Comparison of ENCODE assay signal across 10 cellular contexts in the genomic region with DNA sequence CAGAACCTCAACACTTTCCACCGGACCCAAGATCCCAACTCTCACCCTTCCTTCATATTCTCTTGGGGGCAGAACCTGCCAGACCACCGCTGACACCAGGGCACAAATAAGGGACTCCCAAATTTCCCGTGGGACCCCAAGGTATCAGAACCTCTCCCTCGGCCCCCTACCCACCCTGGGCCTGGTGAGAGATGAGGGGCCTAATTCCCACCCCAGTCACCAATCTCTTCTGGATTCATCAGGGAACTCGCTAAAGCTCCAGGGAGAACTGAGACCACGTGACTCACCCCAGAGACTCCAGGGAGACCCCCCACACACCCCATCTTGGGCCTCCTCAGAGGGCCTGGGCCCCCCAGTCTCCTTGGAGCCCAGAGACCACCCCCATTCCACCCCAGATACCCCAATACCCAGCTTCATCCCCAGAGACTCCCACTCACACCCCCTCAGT. TPM values are rescaled to one million over a fixed set of nuclear protein-coding genes. Genes with fewer than 3 reads are reported as not detected.
A peak's percentile ranks its signal among the peaks of the same experiment; 100 is the strongest.
DNase-seq lines count a peak whose midpoint lies in the region; ATAC-seq and TF ChIP-seq lines count a peak whose summit lies in the region.
"Had no signal": no experiment of that assay in that cellular context is flagged by ENCODE, and none has a peak within 500 bp of the region (broad histone marks: within the 10 kb centered on the region; RNA-seq: fewer than 3 reads in every experiment).

No MANE protein-coding gene starts in this region.

- DNase-seq in activated CD8-positive, alpha-beta memory T cell treated with anti-CD3 and anti-CD28 coated beads, Interleukin-2, amount 10 ng/mL, durations not matched to agents 7 days and 5 days = no peak
- DNase-seq in activated CD8-positive, alpha-beta memory T cell treated with anti-CD3 and anti-CD28 coated beads for 24 hours = no peak
- DNase-seq in effector memory CD8-positive, alpha-beta T cell = no peak
- DNase-seq in progenitor cell of endocrine pancreas (ENCODE audit: low spot score, unreplicated experiment) (no peak), GM19240 (ENCODE audit: insufficient read length, low spot score) (no peak), lower leg skin (ENCODE audit: low spot score in 2 of 2) (no peak)
- DNase-seq: AML-193, anterior cingulate cortex had no signal

- no peak for TF ChIP-seq POLR2A in lower leg skin (IDR thresholded peaks at IDR 0.05)

- H3K4me1 ChIP-seq in OCI-LY1 (ENCODE audit: insufficient read depth, low read length, severe bottlenecking) = peaks cover 30% of the 10 kb centered on the region

- H3K4me3 Mint-ChIP-seq in activated CD8-positive, alpha-beta memory T cell treated with anti-CD3 and anti-CD28 coated beads, Interleukin-2, amount 10 ng/mL, durations not matched to agents 7 days and 5 days = peak overlapping the region; percentile 84
- H3K4me3 Mint-ChIP-seq in effector memory CD8-positive, alpha-beta T cell = peak overlapping the region; percentile 79 to 80
- H3K4me3 Mint-ChIP-seq in progenitor cell of endocrine pancreas (ENCODE audit: low read depth) = peak overlapping the region; percentile 81

- no peaks in the 10 kb centered on the region for H3K9me3 ChIP-seq in OCI-LY1 (ENCODE audit: low read length)

- no peaks in the 10 kb centered on the region for H3K9me2 ChIP-seq in OCI-LY1 (ENCODE audit: low read depth, low read length)

- no peaks in the 10 kb centered on the region for H3K27me3 ChIP-seq in OCI-LY1 (ENCODE audit: insufficient read depth, low read length)

- H3K9me3 Mint-ChIP-seq in activated CD8-positive, alpha-beta memory T cell treated with anti-CD3 and anti-CD28 coated beads, Interleukin-2, amount 10 ng/mL, durations not matched to agents 7 days and 5 days (ENCODE audit: low read depth) = no peaks in the 10 kb centered on the region
- no peaks in the 10 kb centered on the region for H3K9me3 Mint-ChIP-seq in effector memory CD8-positive, alpha-beta T cell
- no peaks in the 10 kb centered on the region for H3K9me3 Mint-ChIP-seq in progenitor cell of endocrine pancreas (ENCODE audit: low read depth)

- peak overlapping the region; percentile 93 for H3K9ac ChIP-seq in OCI-LY1 (ENCODE audit: low read length)

- TF ChIP-seq CTCF in OCI-LY1 (IDR thresholded peaks at IDR 0.05; ENCODE audit: low read length) (no peak), progenitor cell of endocrine pancreas (IDR thresholded peaks at IDR 0.05; ENCODE audit: unreplicated experiment) (no peak), lower leg skin (IDR thresholded peaks at IDR 0.05) (no peak)

- peaks cover 23% of the 10 kb centered on the region for H3K4me1 Mint-ChIP-seq in activated CD8-positive, alpha-beta memory T cell treated with anti-CD3 and anti-CD28 coated beads, Interleukin-2, amount 10 ng/mL, durations not matched to agents 7 days and 5 days
- H3K4me1 Mint-ChIP-seq in effector memory CD8-positive, alpha-beta T cell (ENCODE audit: low read depth in 2 of 2) = peaks cover 10 to 14% of the 10 kb centered on the region in 2 donors
- H3K4me1 Mint-ChIP-seq in progenitor cell of endocrine pancreas (ENCODE audit: low read depth) = peaks cover 5% of the 10 kb centered on the region

- peaks cover 14% of the 10 kb centered on the region; the same call in 1 of the 2 replicates for H3K36me3 ChIP-seq in OCI-LY1 (ENCODE audit: insufficient read depth, low read length)

- peak overlapping the region; percentile 26 for H3K27ac Mint-ChIP-seq in activated CD8-positive, alpha-beta memory T cell treated with anti-CD3 and anti-CD28 coated beads, Interleukin-2, amount 10 ng/mL, durations not matched to agents 7 days and 5 days
- H3K27ac Mint-ChIP-seq in effector memory CD8-positive, alpha-beta T cell = peak overlapping the region; percentile 87 to 92
- H3K27ac Mint-ChIP-seq in progenitor cell of endocrine pancreas = peak overlapping the region; percentile 11

- 85 to 94% methylated on average over 6 of the region's 6 CpGs for WGBS in lower leg skin, 2 donors

- peak overlapping the region; percentile 81 for H3K4me2 ChIP-seq in OCI-LY1 (ENCODE audit: low read length)

- peak overlapping the region; percentile 82 for H3K4me3 ChIP-seq in OCI-LY1 (ENCODE audit: low read depth, low read length, poor library complexity, severe bottlenecking)
- H3K4me3 ChIP-seq in lower leg skin (ENCODE audit: low read depth, poor library complexity, severe bottlenecking) = no peak overlapping the region

- CTCF ChIA-PET in activated CD8-positive, alpha-beta memory T cell treated with anti-CD3 and anti-CD28 coated beads, Interleukin-2, amount 10 ng/mL, durations not matched to agents 7 days and 5 days (lab: Charles Lee) = interaction anchor here (0.5 to 1.4 kb wide), 3 partner anchors 153 to 194 kb away, joined by 3 to 4 read pairs (median 3); no protein-coding TSS in a partner anchor

- no peaks in the 10 kb centered on the region for H3F3A ChIP-seq in OCI-LY1 (ENCODE audit: insufficient read depth, low read length)

- no peak for ATAC-seq in activated CD8-positive, alpha-beta memory T cell treated with anti-CD3 and anti-CD28 coated beads, Interleukin-2, amount 10 ng/mL, durations not matched to agents 7 days and 5 days
- no peak for ATAC-seq in effector memory CD8-positive, alpha-beta T cell (replicated peaks)
- ATAC-seq in HG03039 (IDR thresholded peaks at IDR 0.05; ENCODE audit: unreplicated experiment) = no peak

- H2AFZ ChIP-seq in OCI-LY1 (ENCODE audit: low read length) = no peak overlapping the region

- H4K20me1 ChIP-seq in OCI-LY1 (ENCODE audit: insufficient read depth, low read length) = no peaks in the 10 kb centered on the region

- H3K36me3 Mint-ChIP-seq in activated CD8-positive, alpha-beta memory T cell treated with anti-CD3 and anti-CD28 coated beads, Interleukin-2, amount 10 ng/mL, durations not matched to agents 7 days and 5 days = peaks cover 10% of the 10 kb centered on the region
- peaks cover 14% of the 10 kb centered on the region for H3K36me3 Mint-ChIP-seq in effector memory CD8-positive, alpha-beta T cell (ENCODE audit: insufficient read depth)
- H3K36me3 Mint-ChIP-seq in progenitor cell of endocrine pancreas (ENCODE audit: insufficient read depth) = no peaks in the 10 kb centered on the region

- H3K79me2 ChIP-seq in OCI-LY1 (ENCODE audit: insufficient read depth, low read length) = peaks cover 45% of the 10 kb centered on the region

- peak overlapping the region; percentile 20 for H3K27ac ChIP-seq in OCI-LY1 (ENCODE audit: low read depth, low read length, poor library complexity, severe bottlenecking)

- H3K27me3 Mint-ChIP-seq in activated CD8-positive, alpha-beta memory T cell treated with anti-CD3 and anti-CD28 coated beads, Interleukin-2, amount 10 ng/mL, durations not matched to agents 7 days and 5 days = no peaks in the 10 kb centered on the region
- H3K27me3 Mint-ChIP-seq in effector memory CD8-positive, alpha-beta T cell = no peaks in the 10 kb centered on the region
- H3K27me3 Mint-ChIP-seq in progenitor cell of endocrine pancreas = no peaks in the 10 kb centered on the region

- intact Hi-C loops in lower leg skin (cut with DNase I; ENCODE audit: low total_unique reads) = no loop called here

RNA-seq across cellular contexts. Expression of a gene that starts 1.8 kb away (rescaled TPM):
- 100 to 1,000 TPM; 123 to 128 TPM for total RNA-seq in activated CD8-positive, alpha-beta memory T cell treated with anti-CD3 and anti-CD28 coated beads, Interleukin-2, amount 10 ng/mL, durations not matched to agents 7 days and 5 days
- total RNA-seq in progenitor cell of endocrine pancreas = 90.0 and 93.6 TPM in 2 replicates
- total RNA-seq in lower leg skin = 10 to 100 TPM; 14.4 to 41.8 (median 34.7) TPM

RNA-seq across cellular contexts. Expression of a gene that starts 20.9 kb away (rescaled TPM):
- 10 to 100 TPM; 63.4 to 79.4 TPM for total RNA-seq in activated CD8-positive, alpha-beta memory T cell treated with anti-CD3 and anti-CD28 coated beads, Interleukin-2, amount 10 ng/mL, durations not matched to agents 7 days and 5 days
- total RNA-seq in progenitor cell of endocrine pancreas = 4.9 and 5.1 TPM in 2 replicates
- 100 to 1,000 TPM in 2 of 4 donors, 10 to 100 TPM in 2; 74.0 to 205 (median 106) TPM for total RNA-seq in lower leg skin

RNA-seq across cellular contexts. Expression of a gene that starts 27.6 kb away (rescaled TPM):
- total RNA-seq in activated CD8-positive, alpha-beta memory T cell treated with anti-CD3 and anti-CD28 coated beads, Interleukin-2, amount 10 ng/mL, durations not matched to agents 7 days and 5 days = 10 to 100 TPM; 66.4 to 91.9 TPM
- total RNA-seq in progenitor cell of endocrine pancreas = 108 and 110 TPM in 2 replicates
- 10 to 100 TPM; 34.2 to 52.8 (median 44.9) TPM for total RNA-seq in lower leg skin

Comparison
In these comparisons a context has a peak if more than half of its experiments do, and no peak if none do; other contexts are left out.
1. H3K27ac Mint-ChIP-seq: peak in every context shown above with its lines; median percentile 90 in effector memory CD8-positive, alpha-beta T cell; 26 in activated CD8-positive, alpha-beta memory T cell treated with anti-CD3 and anti-CD28 coated beads, Interleukin-2, amount 10 ng/mL, durations not matched to agents 7 days and 5 days; 11 in progenitor cell of endocrine pancreas.
2. RNA of a gene that starts 20.9 kb away (total RNA-seq): 74.0 to 205 TPM in lower leg skin and 63.4 to 79.4 TPM in activated CD8-positive, alpha-beta memory T cell treated with anti-CD3 and anti-CD28 coated beads, Interleukin-2, amount 10 ng/mL, durations not matched to agents 7 days and 5 days; 4.9 to 5.1 TPM in progenitor cell of endocrine pancreas; every median in the first group is over 10 times any median in the second.
3. Peak in every context shown above with its lines, with median percentiles within 50 percentile points of each other: H3K4me3 Mint-ChIP-seq.